In genomic region chr3:120417272-120417911, GRCh38 we compare ENCODE assay signal across 8 cellular contexts. TPM values are rescaled to one million over a fixed set of nuclear protein-coding genes. Genes with fewer than 3 reads are reported as not detected.
DNase-seq lines count a peak whose midpoint lies in the region; TF ChIP-seq lines count a peak whose summit lies in the region.

No MANE protein-coding gene starts in this region.

- H3K27ac ChIP-seq in RWPE1 (peak overlapping the region; percentile 57), stomach (peak overlapping the region; percentile 57 to 83 (median 78))

- DNase-seq in EH (ENCODE audit: low read depth) (peak; percentile 98), GOT3 (lab: John Stamatoyannopoulos, UW) (peak; percentile 63), LHCN-M2 (ENCODE audit: low read depth) (peak; percentile 98), RWPE1 (ENCODE audit: low spot score) (peak; percentile 97), fibroblast of the conjunctiva (ENCODE audit: low read depth) (peak; percentile 97), neural crest cell (ENCODE audit: low read depth, low spot score) (peak; percentile 86), stomach (peak; percentile 93)
- DNase-seq in activated T-helper 9 cell treated with anti-CD3 and anti-CD28 coated beads, Interleukin-2, amount 50 U/mL, for 16 hours (ENCODE audit: low read depth), result peak; percentile 68

- no peaks in the 10 kb centered on the region for H3K27me3 ChIP-seq in stomach

- TF ChIP-seq POLR2A in stomach (IDR thresholded peaks at IDR 0.05), result no peak

- WGBS in stomach, 5 donors, result 0 to 1% (median 1%) methylated on average over 9 of the region's 9 CpGs

- no peaks in the 10 kb centered on the region for H3K9me3 ChIP-seq in stomach

- H3K4me1 ChIP-seq in stomach, result peaks cover 10 to 60% (median 37%) of the 10 kb centered on the region in 4 donors

- intact Hi-C loops in stomach (cut with DNase I; ENCODE audit: low total_unique reads), result no loop called here

- no peaks in the 10 kb centered on the region for H3K36me3 ChIP-seq in stomach

- H3K4me1 Mint-ChIP-seq in neural crest cell, result peaks cover 58% of the 10 kb centered on the region

- no peaks in the 10 kb centered on the region for H3K9me3 Mint-ChIP-seq in neural crest cell

- H3K4me3 ChIP-seq in stomach, result peak overlapping the region; percentile 22 to 35 (median 28)

- CTCF ChIA-PET in RWPE1 (lab: Yijun Ruan, JAX), result interaction anchor here (0.5 to 5.0 kb wide), 15 partner anchors 12 to 728 kb away, joined by 3 to 54 read pairs (median 6); partner anchors contain the start of gene LRRC58

- H3K36me3 Mint-ChIP-seq in neural crest cell (ENCODE audit: low read depth), result peaks cover 11% of the 10 kb centered on the region

- peak overlapping the region; percentile 96 for H3K27ac Mint-ChIP-seq in neural crest cell (ENCODE audit: unreplicated experiment)

- H3K27me3 Mint-ChIP-seq in neural crest cell (ENCODE audit: low read depth), result no peaks in the 10 kb centered on the region

- peak; percentile 89 for TF ChIP-seq CTCF in RWPE1 (conservative IDR thresholded peaks at IDR 0.05; ENCODE audit: low read depth)
- peak; percentile 96 for TF ChIP-seq CTCF in neural crest cell (conservative IDR thresholded peaks at IDR 0.05)
- TF ChIP-seq CTCF in stomach (IDR thresholded peaks at IDR 0.05), result peak in 5 of 7 experiments; percentile 80 to 96 (median 80)

- no peak for TF ChIP-seq EP300 in stomach (IDR thresholded peaks at IDR 0.05)

- H3K4me3 Mint-ChIP-seq in neural crest cell, result peak overlapping the region; percentile 62

- POLR2A ChIA-PET in RWPE1 (lab: Yijun Ruan, JAX; ENCODE audit: low non-redundant PET), result interaction anchor here (0.7 kb wide), 1 partner anchor 172 kb away, joined by 3 read pairs; no protein-coding TSS in a partner anchor

RNA-seq across cellular contexts. Expression of gene FSTL1, which starts 33.4 kb away (rescaled TPM):
- total RNA-seq in LHCN-M2 (2014; rRNA removed) (194 and 212 TPM in 2 replicates), neural crest cell (180 and 199 TPM in 2 replicates), stomach (100 to 1,000 TPM in 4 of 5 donors, 10 to 100 TPM in 1; 89.2 to 946 (median 117) TPM)
- 289 TPM for polyA plus RNA-seq in LHCN-M2 (2012)
- 10 to 100 TPM; 14.2 to 20.4 (median 15.8) TPM for polyA plus RNA-seq in stomach

Comparison
In these comparisons a context has a peak if more than half of its experiments do, and no peak if none do; other contexts are left out.
1. Peak in every context shown above with its lines: DNase-seq, H3K4me3 ChIP-seq and H3K27ac ChIP-seq.